In the genomic region with DNA sequence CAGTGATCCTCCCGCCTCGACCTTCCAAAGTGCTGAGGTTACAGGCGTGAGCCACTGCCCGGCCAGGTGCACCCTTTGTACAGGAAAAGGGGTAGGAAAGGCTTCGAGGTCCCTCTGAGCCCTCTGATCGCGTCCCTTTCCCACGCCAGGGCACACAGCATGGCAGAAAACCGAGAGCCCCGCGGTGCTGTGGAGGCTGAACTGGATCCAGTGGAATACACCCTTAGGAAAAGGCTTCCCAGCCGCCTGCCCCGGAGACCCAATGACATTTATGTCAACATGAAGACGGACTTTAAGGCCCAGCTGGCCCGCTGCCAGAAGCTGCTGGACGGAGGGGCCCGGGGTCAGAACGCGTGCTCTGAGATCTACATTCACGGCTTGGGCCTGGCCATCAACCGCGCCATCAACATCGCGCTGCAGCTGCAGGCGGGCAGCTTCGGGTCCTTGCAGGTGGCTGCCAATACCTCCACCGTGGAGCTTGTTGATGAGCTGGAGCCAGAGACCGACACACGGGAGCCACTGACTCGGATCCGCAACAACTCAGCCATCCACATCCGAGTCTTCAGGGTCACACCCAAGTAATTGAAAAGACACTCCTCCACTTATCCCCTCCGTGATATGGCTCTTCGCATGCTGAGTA, we compare ENCODE assay signal across 1 cellular context.
TF ChIP-seq lines count a peak whose summit lies in the region.

No MANE protein-coding gene starts in this region.

TF ChIP-seq in HepG2, 621 proteins besides CTCF, POLR2A, EP300 and RAD21 (continued from another document and continues in another):
- TF ChIP-seq, protein P1, sequence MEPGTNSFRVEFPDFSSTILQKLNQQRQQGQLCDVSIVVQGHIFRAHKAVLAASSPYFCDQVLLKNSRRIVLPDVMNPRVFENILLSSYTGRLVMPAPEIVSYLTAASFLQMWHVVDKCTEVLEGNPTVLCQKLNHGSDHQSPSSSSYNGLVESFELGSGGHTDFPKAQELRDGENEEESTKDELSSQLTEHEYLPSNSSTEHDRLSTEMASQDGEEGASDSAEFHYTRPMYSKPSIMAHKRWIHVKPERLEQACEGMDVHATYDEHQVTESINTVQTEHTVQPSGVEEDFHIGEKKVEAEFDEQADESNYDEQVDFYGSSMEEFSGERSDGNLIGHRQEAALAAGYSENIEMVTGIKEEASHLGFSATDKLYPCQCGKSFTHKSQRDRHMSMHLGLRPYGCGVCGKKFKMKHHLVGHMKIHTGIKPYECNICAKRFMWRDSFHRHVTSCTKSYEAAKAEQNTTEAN (CRISPR knock-in tag; conservative IDR thresholded peaks at IDR 0.05): no peak
- TF ChIP-seq GTF2F1 (IDR thresholded peaks at IDR 0.05; ENCODE audit: low read length) (no peak), PITX1 (CRISPR knock-in tag; IDR thresholded peaks at IDR 0.05) (peak; percentile 55; the same call in 1 of the 2 replicates), SOX6 (IDR thresholded peaks at IDR 0.05) (no peak), SOX6 (CRISPR knock-in tag; IDR thresholded peaks at IDR 0.05) (0 out of 2 replicates have a peak, but pooled peaks have one; percentile 15), ZNF768 (CRISPR knock-in tag; IDR thresholded peaks at IDR 0.05) (peak; percentile 38; the same call in 1 of the 2 replicates), ZNF224 (CRISPR knock-in tag; IDR thresholded peaks at IDR 0.05) (no peak), BORCS8-MEF2B (CRISPR knock-in tag; IDR thresholded peaks at IDR 0.05) (peak; percentile 71), SOX5 (CRISPR knock-in tag; IDR thresholded peaks at IDR 0.05; ENCODE audit: borderline replicate concordance) (0 out of 2 replicates have a peak, but pooled peaks have one; percentile 14), BHLHE40 (IDR thresholded peaks at IDR 0.05; ENCODE audit: low read length) (no peak), ZNF382 (CRISPR knock-in tag; IDR thresholded peaks at IDR 0.05; ENCODE audit: borderline replicate concordance) (no peak), LBX2 (CRISPR knock-in tag; IDR thresholded peaks at IDR 0.05; ENCODE audit: borderline replicate concordance) (no peak), ZNF446 (CRISPR knock-in tag; IDR thresholded peaks at IDR 0.05) (no peak; the same call in 1 of the 2 replicates), ZNF501 (CRISPR knock-in tag; IDR thresholded peaks at IDR 0.05) (no peak), ZBTB25 (CRISPR knock-in tag; IDR thresholded peaks at IDR 0.05) (no peak), DMTF1 (CRISPR knock-in tag; IDR thresholded peaks at IDR 0.05) (no peak), ZNF160 (CRISPR knock-in tag; IDR thresholded peaks at IDR 0.05) (peak; percentile 40; the same call in 1 of the 2 replicates), ZNF605 (CRISPR knock-in tag; IDR thresholded peaks at IDR 0.05) (no peak), ZUFSP (CRISPR knock-in tag; IDR thresholded peaks at IDR 0.05; ENCODE audit: borderline replicate concordance) (no peak), ZNF607 (CRISPR knock-in tag; IDR thresholded peaks at IDR 0.05; ENCODE audit: borderline replicate concordance) (peak; percentile 54; the same call in 1 of the 2 replicates), MXD4 (CRISPR knock-in tag; IDR thresholded peaks at IDR 0.05) (no peak), NCOA2 (CRISPR knock-in tag; IDR thresholded peaks at IDR 0.05) (0 out of 2 replicates have a peak, but pooled peaks have one; percentile 13), TEAD2 (CRISPR knock-in tag; IDR thresholded peaks at IDR 0.05) (no peak), TFE3 (CRISPR knock-in tag; IDR thresholded peaks at IDR 0.05) (0 out of 2 replicates have a peak, but pooled peaks have one; percentile 14), U2AF1 (optimal IDR thresholded peaks at IDR 0.05; ENCODE audit: low read depth, low read length) (no peak), ZNF263 (CRISPR knock-in tag; IDR thresholded peaks at IDR 0.05) (peak; percentile 38; the same call in 1 of the 2 replicates), AGO1 (IDR thresholded peaks at IDR 0.05; ENCODE audit: low read depth, low read length, poor library complexity, severe bottlenecking) (no peak), NR2F2 (IDR thresholded peaks at IDR 0.05; ENCODE audit: borderline replicate concordance, low read depth) (no peak), SPEN (CRISPR knock-in tag; IDR thresholded peaks at IDR 0.05; ENCODE audit: low read depth) (0 out of 2 replicates have a peak, but pooled peaks have one; percentile 29), FOXK1 (CRISPR knock-in tag; IDR thresholded peaks at IDR 0.05; ENCODE audit: borderline replicate concordance, low read depth) (peak; percentile 59; the same call in 1 of the 2 replicates), ZBTB7A (CRISPR knock-in tag; IDR thresholded peaks at IDR 0.05) (0 out of 2 replicates have a peak, but pooled peaks have one; percentile 44), GATAD2A (CRISPR knock-in tag; IDR thresholded peaks at IDR 0.05) (peak; percentile 57; the same call in 1 of the 2 replicates), ZSCAN9 (CRISPR knock-in tag; IDR thresholded peaks at IDR 0.05; ENCODE audit: borderline replicate concordance) (no peak), JUND (CRISPR knock-in tag; IDR thresholded peaks at IDR 0.05) (no peak), ZBTB20 (CRISPR knock-in tag; IDR thresholded peaks at IDR 0.05; ENCODE audit: borderline replicate concordance, low read depth) (no peak), ELK4 (CRISPR knock-in tag; IDR thresholded peaks at IDR 0.05; ENCODE audit: borderline replicate concordance) (no peak), ZNF207 (IDR thresholded peaks at IDR 0.05; ENCODE audit: borderline replicate concordance) (no peak)
- TF ChIP-seq, protein P2, sequence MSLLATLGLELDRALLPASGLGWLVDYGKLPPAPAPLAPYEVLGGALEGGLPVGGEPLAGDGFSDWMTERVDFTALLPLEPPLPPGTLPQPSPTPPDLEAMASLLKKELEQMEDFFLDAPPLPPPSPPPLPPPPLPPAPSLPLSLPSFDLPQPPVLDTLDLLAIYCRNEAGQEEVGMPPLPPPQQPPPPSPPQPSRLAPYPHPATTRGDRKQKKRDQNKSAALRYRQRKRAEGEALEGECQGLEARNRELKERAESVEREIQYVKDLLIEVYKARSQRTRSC (CRISPR knock-in tag; IDR thresholded peaks at IDR 0.05; ENCODE audit: low read depth): no peak
- TF ChIP-seq, protein P3, sequence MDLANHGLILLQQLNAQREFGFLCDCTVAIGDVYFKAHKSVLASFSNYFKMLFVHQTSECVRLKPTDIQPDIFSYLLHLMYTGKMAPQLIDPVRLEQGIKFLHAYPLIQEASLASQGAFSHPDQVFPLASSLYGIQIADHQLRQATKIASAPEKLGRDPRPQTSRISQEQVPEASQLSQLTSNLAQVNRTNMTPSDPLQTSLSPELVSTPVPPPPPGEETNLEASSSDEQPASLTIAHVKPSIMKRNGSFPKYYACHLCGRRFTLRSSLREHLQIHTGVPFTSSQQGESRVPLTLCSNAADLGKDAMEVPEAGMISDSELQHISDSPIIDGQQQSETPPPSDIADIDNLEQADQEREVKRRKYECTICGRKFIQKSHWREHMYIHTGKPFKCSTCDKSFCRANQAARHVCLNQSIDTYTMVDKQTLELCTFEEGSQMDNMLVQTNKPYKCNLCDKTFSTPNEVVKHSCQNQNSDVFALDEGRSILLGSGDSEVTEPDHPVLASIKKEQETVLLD (CRISPR knock-in tag; IDR thresholded peaks at IDR 0.05; ENCODE audit: low read depth): no peak
- TF ChIP-seq, protein P4, sequence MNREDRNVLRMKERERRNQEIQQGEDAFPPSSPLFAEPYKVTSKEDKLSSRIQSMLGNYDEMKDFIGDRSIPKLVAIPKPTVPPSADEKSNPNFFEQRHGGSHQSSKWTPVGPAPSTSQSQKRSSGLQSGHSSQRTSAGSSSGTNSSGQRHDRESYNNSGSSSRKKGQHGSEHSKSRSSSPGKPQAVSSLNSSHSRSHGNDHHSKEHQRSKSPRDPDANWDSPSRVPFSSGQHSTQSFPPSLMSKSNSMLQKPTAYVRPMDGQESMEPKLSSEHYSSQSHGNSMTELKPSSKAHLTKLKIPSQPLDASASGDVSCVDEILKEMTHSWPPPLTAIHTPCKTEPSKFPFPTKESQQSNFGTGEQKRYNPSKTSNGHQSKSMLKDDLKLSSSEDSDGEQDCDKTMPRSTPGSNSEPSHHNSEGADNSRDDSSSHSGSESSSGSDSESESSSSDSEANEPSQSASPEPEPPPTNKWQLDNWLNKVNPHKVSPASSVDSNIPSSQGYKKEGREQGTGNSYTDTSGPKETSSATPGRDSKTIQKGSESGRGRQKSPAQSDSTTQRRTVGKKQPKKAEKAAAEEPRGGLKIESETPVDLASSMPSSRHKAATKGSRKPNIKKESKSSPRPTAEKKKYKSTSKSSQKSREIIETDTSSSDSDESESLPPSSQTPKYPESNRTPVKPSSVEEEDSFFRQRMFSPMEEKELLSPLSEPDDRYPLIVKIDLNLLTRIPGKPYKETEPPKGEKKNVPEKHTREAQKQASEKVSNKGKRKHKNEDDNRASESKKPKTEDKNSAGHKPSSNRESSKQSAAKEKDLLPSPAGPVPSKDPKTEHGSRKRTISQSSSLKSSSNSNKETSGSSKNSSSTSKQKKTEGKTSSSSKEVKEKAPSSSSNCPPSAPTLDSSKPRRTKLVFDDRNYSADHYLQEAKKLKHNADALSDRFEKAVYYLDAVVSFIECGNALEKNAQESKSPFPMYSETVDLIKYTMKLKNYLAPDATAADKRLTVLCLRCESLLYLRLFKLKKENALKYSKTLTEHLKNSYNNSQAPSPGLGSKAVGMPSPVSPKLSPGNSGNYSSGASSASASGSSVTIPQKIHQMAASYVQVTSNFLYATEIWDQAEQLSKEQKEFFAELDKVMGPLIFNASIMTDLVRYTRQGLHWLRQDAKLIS (CRISPR knock-in tag; IDR thresholded peaks at IDR 0.05): no peak
- TF ChIP-seq, protein P5, sequence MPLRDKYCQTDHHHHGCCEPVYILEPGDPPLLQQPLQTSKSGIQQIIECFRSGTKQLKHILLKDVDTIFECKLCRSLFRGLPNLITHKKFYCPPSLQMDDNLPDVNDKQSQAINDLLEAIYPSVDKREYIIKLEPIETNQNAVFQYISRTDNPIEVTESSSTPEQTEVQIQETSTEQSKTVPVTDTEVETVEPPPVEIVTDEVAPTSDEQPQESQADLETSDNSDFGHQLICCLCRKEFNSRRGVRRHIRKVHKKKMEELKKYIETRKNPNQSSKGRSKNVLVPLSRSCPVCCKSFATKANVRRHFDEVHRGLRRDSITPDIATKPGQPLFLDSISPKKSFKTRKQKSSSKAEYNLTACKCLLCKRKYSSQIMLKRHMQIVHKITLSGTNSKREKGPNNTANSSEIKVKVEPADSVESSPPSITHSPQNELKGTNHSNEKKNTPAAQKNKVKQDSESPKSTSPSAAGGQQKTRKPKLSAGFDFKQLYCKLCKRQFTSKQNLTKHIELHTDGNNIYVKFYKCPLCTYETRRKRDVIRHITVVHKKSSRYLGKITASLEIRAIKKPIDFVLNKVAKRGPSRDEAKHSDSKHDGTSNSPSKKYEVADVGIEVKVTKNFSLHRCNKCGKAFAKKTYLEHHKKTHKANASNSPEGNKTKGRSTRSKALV (CRISPR knock-in tag; IDR thresholded peaks at IDR 0.05): no peak
